1 cellular context compared by ENCODE assay signal in genomic region chr13:78660130-78660857, GRCh38.
TF ChIP-seq lines count a peak whose summit lies in the region.

No MANE protein-coding gene starts in this region.

TF ChIP-seq in HepG2, 621 proteins besides CTCF, POLR2A, EP300 and RAD21 (continued from another document):
- TF ChIP-seq ZGPAT (CRISPR knock-in tag; IDR thresholded peaks at IDR 0.05): 0 out of 2 replicates have a peak, but pooled peaks have one; percentile 20
- TF ChIP-seq, protein P1, sequence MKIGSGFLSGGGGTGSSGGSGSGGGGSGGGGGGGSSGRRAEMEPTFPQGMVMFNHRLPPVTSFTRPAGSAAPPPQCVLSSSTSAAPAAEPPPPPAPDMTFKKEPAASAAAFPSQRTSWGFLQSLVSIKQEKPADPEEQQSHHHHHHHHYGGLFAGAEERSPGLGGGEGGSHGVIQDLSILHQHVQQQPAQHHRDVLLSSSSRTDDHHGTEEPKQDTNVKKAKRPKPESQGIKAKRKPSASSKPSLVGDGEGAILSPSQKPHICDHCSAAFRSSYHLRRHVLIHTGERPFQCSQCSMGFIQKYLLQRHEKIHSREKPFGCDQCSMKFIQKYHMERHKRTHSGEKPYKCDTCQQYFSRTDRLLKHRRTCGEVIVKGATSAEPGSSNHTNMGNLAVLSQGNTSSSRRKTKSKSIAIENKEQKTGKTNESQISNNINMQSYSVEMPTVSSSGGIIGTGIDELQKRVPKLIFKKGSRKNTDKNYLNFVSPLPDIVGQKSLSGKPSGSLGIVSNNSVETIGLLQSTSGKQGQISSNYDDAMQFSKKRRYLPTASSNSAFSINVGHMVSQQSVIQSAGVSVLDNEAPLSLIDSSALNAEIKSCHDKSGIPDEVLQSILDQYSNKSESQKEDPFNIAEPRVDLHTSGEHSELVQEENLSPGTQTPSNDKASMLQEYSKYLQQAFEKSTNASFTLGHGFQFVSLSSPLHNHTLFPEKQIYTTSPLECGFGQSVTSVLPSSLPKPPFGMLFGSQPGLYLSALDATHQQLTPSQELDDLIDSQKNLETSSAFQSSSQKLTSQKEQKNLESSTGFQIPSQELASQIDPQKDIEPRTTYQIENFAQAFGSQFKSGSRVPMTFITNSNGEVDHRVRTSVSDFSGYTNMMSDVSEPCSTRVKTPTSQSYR (CRISPR knock-in tag; IDR thresholded peaks at IDR 0.05; ENCODE audit: borderline replicate concordance): peak; percentile 26; the same call in 1 of the 2 replicates
- TF ChIP-seq ZNF781 (CRISPR knock-in tag; IDR thresholded peaks at IDR 0.05; ENCODE audit: borderline replicate concordance, not compliant biosample characterization): peak; percentile 71
